Comparison of ENCODE assay signal across 1 cellular context in the genomic region with DNA sequence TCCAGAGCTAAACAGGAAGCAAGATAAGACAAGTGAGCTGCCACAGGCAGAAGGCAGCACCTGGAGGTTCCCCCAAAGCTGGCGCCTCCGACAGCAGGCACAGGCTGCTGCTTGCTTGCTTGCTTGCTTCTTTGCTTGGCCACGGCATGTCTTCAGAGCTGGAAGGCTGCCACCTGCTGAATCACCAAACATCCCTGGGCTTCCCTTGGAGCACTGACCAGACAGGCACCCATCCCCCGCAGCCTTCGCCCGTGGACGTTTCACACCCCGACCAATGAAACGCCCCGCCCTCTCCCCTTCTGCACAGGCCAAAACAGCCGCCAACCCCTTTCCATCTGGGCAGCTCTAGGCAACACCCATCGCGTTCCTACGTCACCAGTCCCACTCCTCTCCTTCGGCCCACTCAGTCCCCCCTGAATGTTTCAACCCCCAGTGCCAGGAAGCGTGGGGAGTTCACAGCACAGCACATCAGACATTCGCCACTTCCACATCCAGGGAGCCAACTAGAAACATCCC.
TF ChIP-seq lines count a peak whose summit lies in the region.

No MANE protein-coding gene starts in this region.

TF ChIP-seq in HepG2, 621 proteins besides CTCF, POLR2A, EP300 and RAD21 (continued from another document and continues in another):
- TF ChIP-seq, protein P1, sequence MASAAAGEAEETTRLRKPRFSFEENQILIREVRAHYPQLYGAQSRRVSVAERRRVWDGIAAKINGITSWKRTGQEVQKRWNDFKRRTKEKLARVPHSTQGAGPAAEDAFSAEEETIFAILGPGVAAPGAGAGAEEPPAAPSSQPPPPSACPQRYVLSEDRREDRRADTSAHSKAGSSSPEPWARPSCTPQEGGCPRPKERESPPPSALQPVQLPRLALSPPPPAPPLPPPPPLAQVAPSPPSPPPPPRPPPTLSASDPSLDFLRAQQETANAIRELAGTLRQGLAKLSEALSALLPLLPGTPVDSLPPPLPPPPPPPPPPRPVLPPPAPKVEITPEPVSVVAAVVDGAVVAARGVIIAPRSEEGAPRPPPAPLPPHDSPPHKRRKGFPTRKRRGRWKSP (CRISPR knock-in tag; IDR thresholded peaks at IDR 0.05), result no peak
- TF ChIP-seq ZNF788 (CRISPR knock-in tag; IDR thresholded peaks at IDR 0.05; ENCODE audit: borderline replicate concordance) (peak; percentile 60; the same call in 1 of the 2 replicates), THRA (CRISPR knock-in tag; IDR thresholded peaks at IDR 0.05; ENCODE audit: borderline replicate concordance) (no peak), GPN1 (CRISPR knock-in tag; IDR thresholded peaks at IDR 0.05; ENCODE audit: borderline replicate concordance) (no peak), HNRNPUL1 (IDR thresholded peaks at IDR 0.05; ENCODE audit: low read depth, low read length) (no peak), FOSL1 (CRISPR knock-in tag; IDR thresholded peaks at IDR 0.05; ENCODE audit: borderline replicate concordance) (no peak), SALL2 (CRISPR knock-in tag; IDR thresholded peaks at IDR 0.05) (0 out of 2 replicates have a peak, but pooled peaks have one; percentile 29), DR1 (CRISPR knock-in tag; IDR thresholded peaks at IDR 0.05) (no peak), SOX5 (CRISPR knock-in tag; IDR thresholded peaks at IDR 0.05; ENCODE audit: borderline replicate concordance) (peak; percentile 25; the same call in 1 of the 2 replicates), FOXA3 (CRISPR knock-in tag; IDR thresholded peaks at IDR 0.05) (0 out of 2 replicates have a peak, but pooled peaks have one; percentile 24), PITX1 (CRISPR knock-in tag; IDR thresholded peaks at IDR 0.05) (0 out of 2 replicates have a peak, but pooled peaks have one; percentile 22), ZHX2 (IDR thresholded peaks at IDR 0.05; ENCODE audit: low read depth) (no peak), ZHX2 (CRISPR knock-in tag; IDR thresholded peaks at IDR 0.05; ENCODE audit: borderline replicate concordance) (no peak), ISX (CRISPR knock-in tag; conservative IDR thresholded peaks at IDR 0.05) (no peak), SP1 (IDR thresholded peaks at IDR 0.05) (no peak), SP1 (CRISPR knock-in tag; IDR thresholded peaks at IDR 0.05) (no peak), ZSCAN9 (CRISPR knock-in tag; IDR thresholded peaks at IDR 0.05; ENCODE audit: borderline replicate concordance) (no peak), POGZ (CRISPR knock-in tag; IDR thresholded peaks at IDR 0.05) (peak; percentile 49; the same call in 1 of the 2 replicates), NFKBIZ (CRISPR knock-in tag; IDR thresholded peaks at IDR 0.05) (no peak), CBX5 (CRISPR knock-in tag; IDR thresholded peaks at IDR 0.05; ENCODE audit: borderline replicate concordance) (0 out of 2 replicates have a peak, but pooled peaks have one; percentile 25), ZNF317 (CRISPR knock-in tag; IDR thresholded peaks at IDR 0.05) (0 out of 2 replicates have a peak, but pooled peaks have one; percentile 35)
- TF ChIP-seq, protein P2, sequence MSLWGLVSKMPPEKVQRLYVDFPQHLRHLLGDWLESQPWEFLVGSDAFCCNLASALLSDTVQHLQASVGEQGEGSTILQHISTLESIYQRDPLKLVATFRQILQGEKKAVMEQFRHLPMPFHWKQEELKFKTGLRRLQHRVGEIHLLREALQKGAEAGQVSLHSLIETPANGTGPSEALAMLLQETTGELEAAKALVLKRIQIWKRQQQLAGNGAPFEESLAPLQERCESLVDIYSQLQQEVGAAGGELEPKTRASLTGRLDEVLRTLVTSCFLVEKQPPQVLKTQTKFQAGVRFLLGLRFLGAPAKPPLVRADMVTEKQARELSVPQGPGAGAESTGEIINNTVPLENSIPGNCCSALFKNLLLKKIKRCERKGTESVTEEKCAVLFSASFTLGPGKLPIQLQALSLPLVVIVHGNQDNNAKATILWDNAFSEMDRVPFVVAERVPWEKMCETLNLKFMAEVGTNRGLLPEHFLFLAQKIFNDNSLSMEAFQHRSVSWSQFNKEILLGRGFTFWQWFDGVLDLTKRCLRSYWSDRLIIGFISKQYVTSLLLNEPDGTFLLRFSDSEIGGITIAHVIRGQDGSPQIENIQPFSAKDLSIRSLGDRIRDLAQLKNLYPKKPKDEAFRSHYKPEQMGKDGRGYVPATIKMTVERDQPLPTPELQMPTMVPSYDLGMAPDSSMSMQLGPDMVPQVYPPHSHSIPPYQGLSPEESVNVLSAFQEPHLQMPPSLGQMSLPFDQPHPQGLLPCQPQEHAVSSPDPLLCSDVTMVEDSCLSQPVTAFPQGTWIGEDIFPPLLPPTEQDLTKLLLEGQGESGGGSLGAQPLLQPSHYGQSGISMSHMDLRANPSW (CRISPR knock-in tag; IDR thresholded peaks at IDR 0.05; ENCODE audit: borderline replicate concordance), result no peak
- TF ChIP-seq, protein P3, sequence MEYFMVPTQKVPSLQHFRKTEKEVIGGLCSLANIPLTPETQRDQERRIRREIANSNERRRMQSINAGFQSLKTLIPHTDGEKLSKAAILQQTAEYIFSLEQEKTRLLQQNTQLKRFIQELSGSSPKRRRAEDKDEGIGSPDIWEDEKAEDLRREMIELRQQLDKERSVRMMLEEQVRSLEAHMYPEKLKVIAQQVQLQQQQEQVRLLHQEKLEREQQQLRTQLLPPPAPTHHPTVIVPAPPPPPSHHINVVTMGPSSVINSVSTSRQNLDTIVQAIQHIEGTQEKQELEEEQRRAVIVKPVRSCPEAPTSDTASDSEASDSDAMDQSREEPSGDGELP (IDR thresholded peaks at IDR 0.05; ENCODE audit: borderline replicate concordance, low read depth), result no peak
- TF ChIP-seq, protein P4, sequence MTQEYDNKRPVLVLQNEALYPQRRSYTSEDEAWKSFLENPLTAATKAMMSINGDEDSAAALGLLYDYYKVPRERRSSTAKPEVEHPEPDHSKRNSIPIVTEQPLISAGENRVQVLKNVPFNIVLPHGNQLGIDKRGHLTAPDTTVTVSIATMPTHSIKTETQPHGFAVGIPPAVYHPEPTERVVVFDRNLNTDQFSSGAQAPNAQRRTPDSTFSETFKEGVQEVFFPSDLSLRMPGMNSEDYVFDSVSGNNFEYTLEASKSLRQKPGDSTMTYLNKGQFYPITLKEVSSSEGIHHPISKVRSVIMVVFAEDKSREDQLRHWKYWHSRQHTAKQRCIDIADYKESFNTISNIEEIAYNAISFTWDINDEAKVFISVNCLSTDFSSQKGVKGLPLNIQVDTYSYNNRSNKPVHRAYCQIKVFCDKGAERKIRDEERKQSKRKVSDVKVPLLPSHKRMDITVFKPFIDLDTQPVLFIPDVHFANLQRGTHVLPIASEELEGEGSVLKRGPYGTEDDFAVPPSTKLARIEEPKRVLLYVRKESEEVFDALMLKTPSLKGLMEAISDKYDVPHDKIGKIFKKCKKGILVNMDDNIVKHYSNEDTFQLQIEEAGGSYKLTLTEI (CRISPR knock-in tag; conservative IDR thresholded peaks at IDR 0.05), result no peak
- TF ChIP-seq, protein P5, sequence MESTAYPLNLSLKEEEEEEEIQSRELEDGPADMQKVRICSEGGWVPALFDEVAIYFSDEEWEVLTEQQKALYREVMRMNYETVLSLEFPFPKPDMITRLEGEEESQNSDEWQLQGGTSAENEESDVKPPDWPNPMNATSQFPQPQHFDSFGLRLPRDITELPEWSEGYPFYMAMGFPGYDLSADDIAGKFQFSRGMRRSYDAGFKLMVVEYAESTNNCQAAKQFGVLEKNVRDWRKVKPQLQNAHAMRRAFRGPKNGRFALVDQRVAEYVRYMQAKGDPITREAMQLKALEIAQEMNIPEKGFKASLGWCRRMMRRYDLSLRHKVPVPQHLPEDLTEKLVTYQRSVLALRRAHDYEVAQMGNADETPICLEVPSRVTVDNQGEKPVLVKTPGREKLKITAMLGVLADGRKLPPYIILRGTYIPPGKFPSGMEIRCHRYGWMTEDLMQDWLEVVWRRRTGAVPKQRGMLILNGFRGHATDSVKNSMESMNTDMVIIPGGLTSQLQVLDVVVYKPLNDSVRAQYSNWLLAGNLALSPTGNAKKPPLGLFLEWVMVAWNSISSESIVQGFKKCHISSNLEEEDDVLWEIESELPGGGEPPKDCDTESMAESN (CRISPR knock-in tag; conservative IDR thresholded peaks at IDR 0.05), result peak; percentile 18; the same call in 1 of the 2 replicates
- TF ChIP-seq, protein P6, sequence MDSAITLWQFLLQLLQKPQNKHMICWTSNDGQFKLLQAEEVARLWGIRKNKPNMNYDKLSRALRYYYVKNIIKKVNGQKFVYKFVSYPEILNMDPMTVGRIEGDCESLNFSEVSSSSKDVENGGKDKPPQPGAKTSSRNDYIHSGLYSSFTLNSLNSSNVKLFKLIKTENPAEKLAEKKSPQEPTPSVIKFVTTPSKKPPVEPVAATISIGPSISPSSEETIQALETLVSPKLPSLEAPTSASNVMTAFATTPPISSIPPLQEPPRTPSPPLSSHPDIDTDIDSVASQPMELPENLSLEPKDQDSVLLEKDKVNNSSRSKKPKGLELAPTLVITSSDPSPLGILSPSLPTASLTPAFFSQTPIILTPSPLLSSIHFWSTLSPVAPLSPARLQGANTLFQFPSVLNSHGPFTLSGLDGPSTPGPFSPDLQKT (CRISPR knock-in tag; IDR thresholded peaks at IDR 0.05; ENCODE audit: borderline replicate concordance), result no peak
- TF ChIP-seq, protein P7, sequence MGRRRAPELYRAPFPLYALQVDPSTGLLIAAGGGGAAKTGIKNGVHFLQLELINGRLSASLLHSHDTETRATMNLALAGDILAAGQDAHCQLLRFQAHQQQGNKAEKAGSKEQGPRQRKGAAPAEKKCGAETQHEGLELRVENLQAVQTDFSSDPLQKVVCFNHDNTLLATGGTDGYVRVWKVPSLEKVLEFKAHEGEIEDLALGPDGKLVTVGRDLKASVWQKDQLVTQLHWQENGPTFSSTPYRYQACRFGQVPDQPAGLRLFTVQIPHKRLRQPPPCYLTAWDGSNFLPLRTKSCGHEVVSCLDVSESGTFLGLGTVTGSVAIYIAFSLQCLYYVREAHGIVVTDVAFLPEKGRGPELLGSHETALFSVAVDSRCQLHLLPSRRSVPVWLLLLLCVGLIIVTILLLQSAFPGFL (CRISPR knock-in tag; IDR thresholded peaks at IDR 0.05), result no peak
- TF ChIP-seq, protein P8, sequence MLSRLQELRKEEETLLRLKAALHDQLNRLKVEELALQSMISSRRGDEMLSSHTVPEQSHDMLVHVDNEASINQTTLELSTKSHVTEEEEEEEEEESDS (CRISPR knock-in tag; IDR thresholded peaks at IDR 0.05; ENCODE audit: borderline replicate concordance), result no peak
